Comparison of ENCODE assay signal across 28 cellular contexts in genomic region chr15:69008056-69008455, GRCh38. TPM values are rescaled to one million over a fixed set of nuclear protein-coding genes. Genes with fewer than 3 reads are reported as not detected.
"Had no signal": no experiment of that assay in that cellular context is flagged by ENCODE, and none has a peak within 500 bp of the region (broad histone marks: within the 10 kb centered on the region; RNA-seq: fewer than 3 reads in every experiment).

No MANE protein-coding gene starts in this region.

- H3K9me3 ChIP-seq: right lobe of liver, thyroid gland had no signal

- DNase-seq: occipital lobe; ovary; posterior cingulate gyrus; psoas muscle; right cardiac atrium; right lobe of liver; sigmoid colon; stimulated activated CD4-positive, alpha-beta T cell treated with anti-CD3 and anti-CD28 coated beads, Interleukin-15, amount 100 ng/mL, for 24 hours; stimulated activated CD4-positive, alpha-beta T cell treated with anti-CD3 and anti-CD28 coated beads, Interleukin-2, amount 100 ng/mL, for 24 hours; stimulated activated CD4-positive, alpha-beta T cell treated with anti-CD3 and anti-CD28 coated beads, Interleukin-2, amount 100 ng/mL, for 48 hours; stimulated activated CD4-positive, alpha-beta T cell treated with anti-CD3 and anti-CD28 coated beads, Interleukin-4, amount 100 ng/mL, for 24 hours; stimulated activated naive B cell treated with anti-CD40 and anti-IgM and Interleukin-4, amounts not matched to agents 10 μg/mL and 1 μg/mL and 100 μg/mL, for 72 hours; stimulated activated naive CD4-positive, alpha-beta T cell treated with Interleukin-2 at 50 U/mL for 16 hours; stomach; thyroid gland; trophoblast cell; upper lobe of left lung had no signal

- H3K9ac ChIP-seq: neural progenitor cell, parathyroid adenoma had no signal

- H3K36me3 ChIP-seq: neural progenitor cell, ovary, right lobe of liver, sigmoid colon, stomach, thoracic aorta, thyroid gland, tibial nerve, upper lobe of left lung, vagina had no signal

- FAIRE-seq: small intestine, urothelium cell line had no signal

- H2AFZ ChIP-seq: neural progenitor cell, parathyroid adenoma had no signal

- H3K4me2 ChIP-seq: neural progenitor cell had no signal

- H3K27me3 ChIP-seq: neural progenitor cell, ovary, right lobe of liver, sigmoid colon, stomach, thyroid gland, tibial nerve, upper lobe of left lung, vagina had no signal

- H3K79me2 ChIP-seq: parathyroid adenoma had no signal

- H3K4me1 ChIP-seq: neural progenitor cell, psoas muscle, sigmoid colon, tibial nerve, vagina had no signal

- H3K4me3 ChIP-seq: neural progenitor cell, ovary, psoas muscle, right lobe of liver, sigmoid colon, stomach, thoracic aorta, thyroid gland, tibial nerve, upper lobe of left lung, vagina had no signal

- ATAC-seq: psoas muscle; right cardiac atrium; right lobe of liver; stimulated activated effector memory CD8-positive, alpha-beta T cell treated with anti-CD3 and anti-CD28 coated beads, Interleukin-12 subunit alpha, Interleukin-12 subunit beta, amount 100 ng/mL, for 72 hours; stimulated activated naive B cell treated with anti-CD40 and anti-IgM and Interleukin-4, amounts not matched to agents 10 μg/mL and 1 μg/mL and 100 μg/mL, for 72 hours had no signal

- H3K27ac ChIP-seq: neural progenitor cell, ovary, psoas muscle, right lobe of liver, sigmoid colon, stomach, thoracic aorta, thyroid gland, tibial nerve, upper lobe of left lung, vagina had no signal

RNA-seq across cellular contexts. Expression of gene NOX5, which starts 6.4 kb away (rescaled TPM):
- total RNA-seq: progenitor cell of endocrine pancreas, temporal lobe had no signal
- polyA plus RNA-seq: neural cell had no signal
